ENCODE assay signal across 8 cellular contexts in the genomic region with DNA sequence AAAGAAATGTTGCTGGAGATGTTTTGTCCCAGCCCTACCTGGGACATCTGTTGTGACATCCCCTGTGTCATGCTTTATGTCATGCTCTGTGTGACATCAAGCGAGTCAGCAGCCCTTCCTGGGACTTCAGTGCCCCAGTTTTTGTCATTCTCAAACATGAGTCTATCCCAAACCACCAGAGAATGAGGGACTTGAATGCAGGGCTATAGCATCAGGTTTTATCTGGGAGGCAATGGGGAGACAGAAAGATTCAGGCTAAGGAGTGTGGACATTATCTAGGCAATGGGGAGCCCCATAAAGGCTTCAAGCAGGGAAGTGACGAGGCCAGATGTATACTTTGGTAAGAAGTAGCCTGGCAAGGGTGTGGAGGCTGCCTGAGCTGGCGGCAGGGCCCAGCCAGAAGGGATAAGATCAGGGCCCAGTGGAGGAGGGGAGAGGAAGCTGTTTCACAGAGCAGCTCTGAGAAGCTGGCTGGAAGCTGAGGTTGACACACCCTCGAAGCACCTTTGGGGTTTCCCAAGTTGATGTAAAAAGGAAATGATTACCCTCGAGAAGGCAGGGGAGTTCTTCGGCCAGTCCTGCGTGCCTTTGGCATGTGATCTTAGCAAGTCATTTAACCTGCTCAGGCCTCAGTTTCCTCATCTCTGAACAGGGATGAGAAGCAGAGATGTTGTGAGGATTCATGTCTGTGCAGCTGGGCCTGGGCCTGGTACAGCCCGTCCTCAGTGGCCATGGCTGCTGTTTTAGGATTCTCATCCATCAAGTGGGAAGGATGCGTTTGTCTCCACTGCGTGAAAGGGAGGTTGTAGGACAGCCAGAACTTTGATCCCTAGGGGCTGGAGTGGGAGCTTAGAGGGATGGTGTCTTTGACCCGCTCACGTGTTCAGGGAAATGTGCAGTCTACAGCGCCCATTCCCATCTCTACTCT. TPM values are rescaled to one million over a fixed set of nuclear protein-coding genes. Genes with fewer than 3 reads are reported as not detected.
A peak's percentile ranks its signal among the peaks of the same experiment; 100 is the strongest.
DNase-seq lines count a peak whose midpoint lies in the region; ATAC-seq and TF ChIP-seq lines count a peak whose summit lies in the region.

No MANE protein-coding gene starts in this region.

- 87 to 88% methylated on average over 8 to 9 of the region's 13 CpGs for WGBS in mesodermal cell (ENCODE audit: insufficient coverage in 2 of 2), 2 experiments

- peak; percentile 75 for ATAC-seq in GM18870 (IDR thresholded peaks at IDR 0.05; ENCODE audit: unreplicated experiment)
- peak; percentile 60 for ATAC-seq in HG02943 (IDR thresholded peaks at IDR 0.05; ENCODE audit: low read depth, unreplicated experiment)
- peak; percentile 57 for ATAC-seq in SK-N-SH treated with all-trans-retinoic acid at 6 μM for 48 hours
- ATAC-seq in stimulated activated naive CD8-positive, alpha-beta T cell treated with anti-CD3 and anti-CD28 coated beads, Interleukin-15, Interleukin-2, amounts not matched to agents 100 U/mL and 50 U/mL, for 24 hours, result peak; percentile 92

- H3K4me3 Mint-ChIP-seq in activated naive CD8-positive, alpha-beta T cell, result peak overlapping the region; percentile 77

- no peaks in the 10 kb centered on the region for H3K9me3 ChIP-seq in mesodermal cell (ENCODE audit: control insufficient read depth, low read length)

- H3K36me3 Mint-ChIP-seq in activated naive CD8-positive, alpha-beta T cell, result peaks cover 2% of the 10 kb centered on the region

- peaks cover 15% of the 10 kb centered on the region for H3K4me1 ChIP-seq in mesodermal cell (ENCODE audit: control insufficient read depth, insufficient read depth, low read length, poor library complexity, severe bottlenecking)

- H3K4me3 ChIP-seq in mesodermal cell (ENCODE audit: extremely low read depth, insufficient read depth, low read length, poor library complexity, severe bottlenecking), result no peak overlapping the region

- H3K4me1 Mint-ChIP-seq in activated naive CD8-positive, alpha-beta T cell (ENCODE audit: low read depth), result peaks cover 69% of the 10 kb centered on the region

- H3K9me3 Mint-ChIP-seq in activated naive CD8-positive, alpha-beta T cell (ENCODE audit: low read depth), result no peaks in the 10 kb centered on the region

- no peaks in the 10 kb centered on the region for H3K36me3 ChIP-seq in mesodermal cell (ENCODE audit: control insufficient read depth, insufficient read depth, low read length)

- peak; percentile 75 for DNase-seq in stimulated activated naive CD8-positive, alpha-beta T cell treated with anti-CD3 and anti-CD28 coated beads, Interleukin-15, Interleukin-2, amounts not matched to agents 100 U/mL and 50 U/mL, for 24 hours
- DNase-seq in RKO (ENCODE audit: low spot score) (no peak), NCI-H1105 (lab: John Stamatoyannopoulos, UW) (no peak)

- no peaks in the 10 kb centered on the region for H3K27me3 Mint-ChIP-seq in activated naive CD8-positive, alpha-beta T cell

- H3K27ac Mint-ChIP-seq in activated naive CD8-positive, alpha-beta T cell, result peak overlapping the region; percentile 91

- peak overlapping the region; percentile 0 for H3K27ac ChIP-seq in mesodermal cell (ENCODE audit: low read depth, low read length, severe bottlenecking)

TF ChIP-seq in SK-N-SH treated with all-trans-retinoic acid at 6 μM for 48 hours, 23 proteins besides CTCF, POLR2A, EP300 and RAD21:
- TF ChIP-seq, protein P1, sequence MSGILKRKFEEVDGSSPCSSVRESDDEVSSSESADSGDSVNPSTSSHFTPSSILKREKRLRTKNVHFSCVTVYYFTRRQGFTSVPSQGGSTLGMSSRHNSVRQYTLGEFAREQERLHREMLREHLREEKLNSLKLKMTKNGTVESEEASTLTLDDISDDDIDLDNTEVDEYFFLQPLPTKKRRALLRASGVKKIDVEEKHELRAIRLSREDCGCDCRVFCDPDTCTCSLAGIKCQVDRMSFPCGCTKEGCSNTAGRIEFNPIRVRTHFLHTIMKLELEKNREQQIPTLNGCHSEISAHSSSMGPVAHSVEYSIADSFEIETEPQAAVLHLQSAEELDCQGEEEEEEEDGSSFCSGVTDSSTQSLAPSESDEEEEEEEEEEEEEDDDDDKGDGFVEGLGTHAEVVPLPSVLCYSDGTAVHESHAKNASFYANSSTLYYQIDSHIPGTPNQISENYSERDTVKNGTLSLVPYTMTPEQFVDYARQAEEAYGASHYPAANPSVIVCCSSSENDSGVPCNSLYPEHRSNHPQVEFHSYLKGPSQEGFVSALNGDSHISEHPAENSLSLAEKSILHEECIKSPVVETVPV (CRISPR knock-in tag; IDR thresholded peaks at IDR 0.05), result no peak
- TF ChIP-seq SNAI2 (CRISPR knock-in tag; IDR thresholded peaks at IDR 0.05) (no peak), ESRRG (CRISPR knock-in tag; IDR thresholded peaks at IDR 0.05) (no peak), RARB (CRISPR knock-in tag; IDR thresholded peaks at IDR 0.05) (no peak)
TF ChIP-seq in SK-N-SH treated with all-trans-retinoic acid at 6 μM for 48 hours: peak in this region for 0.

RNA-seq across cellular contexts. Expression of a gene that starts 34.3 kb away (rescaled TPM):
- polyA plus RNA-seq in mesodermal cell (2013, experiment 1 of 2), result 2.3 TPM
- 1.8 TPM for polyA plus RNA-seq in mesodermal cell (2013, experiment 2 of 2)

RNA-seq across cellular contexts. Expression of a gene that starts 49.2 kb away (rescaled TPM):
- polyA plus RNA-seq in mesodermal cell (2013, experiment 1 of 2), result 19.1 TPM
- polyA plus RNA-seq in mesodermal cell (2013, experiment 2 of 2), result 16.6 TPM

RNA-seq across cellular contexts. Expression of a gene that starts 57.4 kb away (rescaled TPM):
- 52.3 TPM for polyA plus RNA-seq in mesodermal cell (2013, experiment 1 of 2)
- 48.2 TPM for polyA plus RNA-seq in mesodermal cell (2013, experiment 2 of 2)
